Comparison of ENCODE assay signal across 8 cellular contexts in genomic region chr18:2932247-2933181, GRCh38.
DNase-seq lines count a peak whose midpoint lies in the region; ATAC-seq and TF ChIP-seq lines count a peak whose summit lies in the region.

No MANE protein-coding gene starts in this region.

- H3K36me3 ChIP-seq in left lung = peaks cover 0 to 79% of the 10 kb centered on the region in 2 donors
- peaks cover 0 to 62% (median 0%) of the 10 kb centered on the region in 3 donors for H3K36me3 ChIP-seq in tibial nerve

- H3K9me3 ChIP-seq in left lung (no peaks in the 10 kb centered on the region), tibial nerve (no peaks in the 10 kb centered on the region)

- TF ChIP-seq EP300 in tibial nerve (IDR thresholded peaks at IDR 0.05) = no peak

- H3K27ac ChIP-seq in left lung (no peak overlapping the region), tibial nerve (peak overlapping the region in 2 of 4 donors; percentile 20 to 27)

- TF ChIP-seq CTCF in LNCaP clone FGC (IDR thresholded peaks at IDR 0.05; ENCODE audit: control insufficient read depth, extremely low read depth, insufficient read depth) (peak; percentile 63), left lung (IDR thresholded peaks at IDR 0.05) (peak; percentile 68 to 75), tibial nerve (IDR thresholded peaks at IDR 0.05) (peak; percentile 66 to 84 (median 66))

- intact Hi-C loops in left lung (cut with DNase I) = loop anchor here in 1 of 2 donors (5.0 to 10.0 kb wide), 4 partner anchors 52 to 315 kb away; partner anchors contain the start of gene MYL12A

- ATAC-seq in left lung (peak; percentile 81), GM18861 (IDR thresholded peaks at IDR 0.05; ENCODE audit: unreplicated experiment) (no peak)

- WGBS in tibial nerve, 2 donors = 45% methylated on average over 10 of the region's 10 CpGs

- no peaks in the 10 kb centered on the region for H3K27me3 ChIP-seq in left lung
- no peaks in the 10 kb centered on the region for H3K27me3 ChIP-seq in tibial nerve

- DNase-seq in A172 (ENCODE audit: low spot score) (peak; percentile 60), EH (ENCODE audit: low read depth) (peak; percentile 72), LNCaP clone FGC (ENCODE audit: low read depth) (no peak), SHP77 treated with DMSO at 0.1 percent for 48 hours (lab: John Stamatoyannopoulos, UW) (peak; percentile 28), cerebellum (ENCODE audit: low spot score) (peak; percentile 70), left lung (no peak), tibial nerve (ENCODE audit: low spot score in 2 of 2) (peak in 1 of 2 donors; percentile 92)

- H3K4me3 ChIP-seq in LNCaP clone FGC (ENCODE audit: low read depth, low read length) (no peak overlapping the region), left lung (no peak overlapping the region), tibial nerve (no peak overlapping the region)

- H3K4me1 ChIP-seq in left lung (peaks cover 0 to 11% of the 10 kb centered on the region in 2 donors), tibial nerve (peaks cover 0 to 7% (median 0%) of the 10 kb centered on the region in 4 donors)

- no peak for TF ChIP-seq POLR2A in tibial nerve (IDR thresholded peaks at IDR 0.05)

Comparison
In these comparisons a context has a peak if more than half of its experiments do, and no peak if none do; other contexts are left out.
1. DNase-seq: peak in A172 (single experiment), EH (single experiment), SHP77 treated with DMSO at 0.1 percent for 48 hours (single experiment) and cerebellum (single experiment); none in LNCaP clone FGC (single experiment) and left lung (0 of 2).
2. Peak in every context shown above with its lines, with median percentiles within 50 percentile points of each other: CTCF ChIP-seq.